Comparison of ENCODE assay signal across 8 cellular contexts in the genomic region with DNA sequence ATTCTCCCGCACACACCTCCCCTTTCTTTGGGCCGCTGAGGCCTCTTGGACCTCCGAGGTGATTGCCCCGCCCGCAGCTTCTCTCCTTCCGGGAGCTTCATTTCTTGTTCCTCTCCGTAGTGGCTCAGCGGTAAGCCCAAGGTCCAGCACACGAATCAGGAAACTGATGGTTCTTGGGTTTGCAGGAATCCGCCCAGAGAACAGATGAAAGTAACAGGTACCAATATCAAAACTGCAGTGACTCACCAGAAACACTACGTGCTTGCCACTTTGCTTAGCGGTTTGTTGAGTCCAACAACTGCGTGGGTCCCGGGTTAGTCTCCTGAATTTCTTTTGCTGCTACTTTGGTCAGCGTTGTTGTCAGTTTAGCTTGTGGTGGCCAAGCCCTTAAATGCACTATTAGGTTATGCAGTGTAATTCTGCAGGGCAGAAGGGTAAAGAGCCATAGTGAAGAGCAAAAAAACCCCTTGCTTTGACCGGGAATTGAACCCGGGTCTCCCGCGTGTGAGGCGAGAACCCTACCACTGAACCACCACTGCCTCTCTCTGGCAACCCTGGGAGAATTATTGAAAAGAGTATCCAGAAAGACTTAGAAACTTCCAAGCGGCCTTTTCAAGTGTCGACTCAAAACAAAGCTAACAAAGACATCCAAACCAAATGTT.
DNase-seq lines count a peak whose midpoint lies in the region; ATAC-seq and TF ChIP-seq lines count a peak whose summit lies in the region.
"Not testable (repeated sequence)": the region's sequence is repeated elsewhere in the genome, so short reads cannot be mapped to it uniquely, and the experiment has no call there.

No MANE protein-coding gene starts in this region.

- POLR2A ChIA-PET in activated CD4-positive, alpha-beta memory T cell treated with anti-CD3 and anti-CD28 coated beads, Interleukin-2, amount 10 ng/mL, durations not matched to agents 7 days and 5 days (lab: Charles Lee) = interaction anchor here (0.7 kb wide), 1 partner anchor 179 kb away, joined by 3 read pairs; a partner anchor contains a TSS

- not testable (repeated sequence) for H3K4me3 ChIP-seq in kidney epithelial cell (ENCODE audit: low read depth, low read length)

- H3K27ac Mint-ChIP-seq in activated CD4-positive, alpha-beta memory T cell treated with anti-CD3 and anti-CD28 coated beads, Interleukin-2, amount 10 ng/mL, durations not matched to agents 7 days and 5 days = peak overlapping the region; percentile 68

- not testable (repeated sequence) for H3K27me3 ChIP-seq in kidney epithelial cell (ENCODE audit: control insufficient read depth, insufficient read depth, low read length)

- ATAC-seq in GM19328 (IDR thresholded peaks at IDR 0.05; ENCODE audit: unreplicated experiment) = peak; percentile 89
- ATAC-seq in HG03460 (IDR thresholded peaks at IDR 0.05; ENCODE audit: unreplicated experiment) = peak; percentile 91

- H3K36me3 ChIP-seq in kidney epithelial cell (ENCODE audit: control insufficient read depth, insufficient read depth, low read length) = not testable (repeated sequence)

- not testable (repeated sequence) for TF ChIP-seq CTCF in kidney epithelial cell (IDR thresholded peaks at IDR 0.05; ENCODE audit: insufficient read depth, low read length, poor library complexity, severe bottlenecking)

- peak overlapping the region; percentile 57 for H3K4me3 Mint-ChIP-seq in activated CD4-positive, alpha-beta memory T cell treated with anti-CD3 and anti-CD28 coated beads, Interleukin-2, amount 10 ng/mL, durations not matched to agents 7 days and 5 days

- CTCF ChIA-PET in activated CD4-positive, alpha-beta memory T cell treated with anti-CD3 and anti-CD28 coated beads, Interleukin-2, amount 10 ng/mL, durations not matched to agents 7 days and 5 days (lab: Charles Lee) = not testable (repeated sequence)

- peak; percentile 70 for DNase-seq in AG08396 (ENCODE audit: low spot score)
- DNase-seq in NOMO-1 treated with DMSO at 0.1 percent for 48 hours (lab: John Stamatoyannopoulos, UW; ENCODE audit: unreplicated experiment) = peak; percentile 29
- peak; percentile 69 for DNase-seq in activated CD4-positive, alpha-beta memory T cell treated with anti-CD3 and anti-CD28 coated beads, Interleukin-2, amount 10 ng/mL, durations not matched to agents 7 days and 5 days
- DNase-seq in cerebellar cortex (ENCODE audit: low spot score) = peak; percentile 87
- DNase-seq in kidney epithelial cell (ENCODE audit: low read depth) = peak; percentile 5
- DNase-seq in stimulated activated CD4-positive, alpha-beta T cell treated with anti-CD3 and anti-CD28 coated beads, Interleukin-12 subunit alpha, Interleukin-12 subunit beta, amount 100 ng/mL, for 4 hours = peak; percentile 59

- H3K4me1 Mint-ChIP-seq in activated CD4-positive, alpha-beta memory T cell treated with anti-CD3 and anti-CD28 coated beads, Interleukin-2, amount 10 ng/mL, durations not matched to agents 7 days and 5 days = not testable (repeated sequence)

- H3K9me3 Mint-ChIP-seq in activated CD4-positive, alpha-beta memory T cell treated with anti-CD3 and anti-CD28 coated beads, Interleukin-2, amount 10 ng/mL, durations not matched to agents 7 days and 5 days = not testable (repeated sequence)

- H3K27me3 Mint-ChIP-seq in activated CD4-positive, alpha-beta memory T cell treated with anti-CD3 and anti-CD28 coated beads, Interleukin-2, amount 10 ng/mL, durations not matched to agents 7 days and 5 days = not testable (repeated sequence)

- not testable (repeated sequence) for H3K36me3 Mint-ChIP-seq in activated CD4-positive, alpha-beta memory T cell treated with anti-CD3 and anti-CD28 coated beads, Interleukin-2, amount 10 ng/mL, durations not matched to agents 7 days and 5 days (ENCODE audit: low read depth)

Comparison
In these comparisons a context has a peak if more than half of its experiments do, and no peak if none do; other contexts are left out.
1. DNase-seq: peak in every context shown above with its lines; median percentile 87 in cerebellar cortex; 70 in AG08396; 69 in activated CD4-positive, alpha-beta memory T cell treated with anti-CD3 and anti-CD28 coated beads, Interleukin-2, amount 10 ng/mL, durations not matched to agents 7 days and 5 days; 59 in stimulated activated CD4-positive, alpha-beta T cell treated with anti-CD3 and anti-CD28 coated beads, Interleukin-12 subunit alpha, Interleukin-12 subunit beta, amount 100 ng/mL, for 4 hours; 29 in NOMO-1 treated with DMSO at 0.1 percent for 48 hours; 5 in kidney epithelial cell.